23 cellular contexts compared by ENCODE assay signal in genomic region chr6:169071394-169071793, GRCh38.
DNase-seq lines count a peak whose midpoint lies in the region; ATAC-seq, FAIRE-seq and TF ChIP-seq lines count a peak whose summit lies in the region.
"Had no signal": no experiment of that assay in that cellular context is flagged by ENCODE, and none has a peak within 500 bp of the region (broad histone marks: within the 10 kb centered on the region; RNA-seq: fewer than 3 reads in every experiment).

No MANE protein-coding gene starts in this region.

- H3K36me3 ChIP-seq in brain microvascular endothelial cell (replicated peaks) (no peaks in the 10 kb centered on the region), muscle layer of duodenum (ENCODE audit: control insufficient read depth in 1 of 2, insufficient read depth in 2 of 2, low read length in 2 of 2) (no peaks in the 10 kb centered on the region), suprapubic skin (no peaks in the 10 kb centered on the region)
- H3K36me3 ChIP-seq: HAP-1 had no signal

- no peak for TF ChIP-seq POLR2A in suprapubic skin (IDR thresholded peaks at IDR 0.05)

- 85% methylated on average over 7 of the region's 7 CpGs for WGBS in suprapubic skin

- ATAC-seq in GM18870 (IDR thresholded peaks at IDR 0.05; ENCODE audit: unreplicated experiment) = no peak
- ATAC-seq in GM21381 (IDR thresholded peaks at IDR 0.05; ENCODE audit: unreplicated experiment) = no peak
- ATAC-seq: activated T-helper 17 cell treated with anti-CD3 and anti-CD28 coated beads, Interleukin-2, amount 50 U/mL, for 72 hours; stimulated activated naive B cell treated with anti-CD40 and anti-IgM and Interleukin-4, amounts not matched to agents 10 μg/mL and 1 μg/mL and 100 μg/mL, for 72 hours; T-helper 17 cell had no signal

- peak; percentile 13 for FAIRE-seq in HTR-8/SVneo (lab: Jason Lieb, UNC)

- H3K4me3 ChIP-seq in brain microvascular endothelial cell (ENCODE audit: low read depth, low read length) (no peak overlapping the region), muscle layer of duodenum (ENCODE audit: low read depth in 1 of 2, low read length in 2 of 2) (no peak overlapping the region), suprapubic skin (no peak overlapping the region)
- H3K4me3 ChIP-seq: HAP-1, lung had no signal

- no peak for TF ChIP-seq CTCF in brain microvascular endothelial cell (IDR thresholded peaks at IDR 0.05; ENCODE audit: low read depth, low read length, missing control alignments)
- no peak for TF ChIP-seq CTCF in suprapubic skin (IDR thresholded peaks at IDR 0.05)
- TF ChIP-seq CTCF in GM10266 (IDR thresholded peaks at IDR 0.05; ENCODE audit: control insufficient read depth, insufficient read depth, low read depth, missing control alignments) = no peak

- no peak for TF ChIP-seq EP300 in suprapubic skin (IDR thresholded peaks at IDR 0.05)

- H3K9me3 ChIP-seq in muscle layer of duodenum (ENCODE audit: control insufficient read depth in 1 of 2, low read length in 2 of 2) = no peaks in the 10 kb centered on the region
- no peaks in the 10 kb centered on the region for H3K9me3 ChIP-seq in suprapubic skin
- H3K9me3 ChIP-seq: HAP-1 had no signal

- H3K4me1 ChIP-seq in muscle layer of duodenum (ENCODE audit: control insufficient read depth in 1 of 2, insufficient read depth in 2 of 2, low read length in 2 of 2) = peaks cover 0 to 3% of the 10 kb centered on the region in 2 donors
- H3K4me1 ChIP-seq in suprapubic skin = peaks cover 3% of the 10 kb centered on the region
- H3K4me1 ChIP-seq: HAP-1 had no signal

- no peak for DNase-seq in HTR-8/SVneo (ENCODE audit: insufficient read length, low spot score)
- DNase-seq in brain microvascular endothelial cell = no peak
- no peak for DNase-seq in suprapubic skin (ENCODE audit: low spot score in 2 of 2)
- no peak for DNase-seq in GM10266 (ENCODE audit: extremely low spot score)
- no peak for DNase-seq in C1 segment of cervical spinal cord (lab: John Stamatoyannopoulos, UW)
- DNase-seq: caudate nucleus; effector CD8-positive, alpha-beta T cell; head of caudate nucleus; immature natural killer cell; Kasumi-1; NCI-H1092 treated with DMSO at 0.1 percent for 48 hours; NCI-H2081 treated with DMSO at 0.1 percent for 48 hours; NCI-H510A treated with DMSO at 0.1 percent for 48 hours; SHP77 treated with DMSO at 0.1 percent for 48 hours; stimulated activated naive B cell treated with anti-CD40 and anti-IgM and Interleukin-4, amounts not matched to agents 10 μg/mL and 1 μg/mL and 100 μg/mL, for 72 hours; T-helper 17 cell had no signal

- peak overlapping the region; percentile 94 for H3K27ac ChIP-seq in brain microvascular endothelial cell
- peak overlapping the region; percentile 42 for H3K27ac ChIP-seq in muscle layer of duodenum (ENCODE audit: low read length)
- peak overlapping the region; percentile 61 for H3K27ac ChIP-seq in suprapubic skin
- H3K27ac ChIP-seq: VCaP had no signal

- H3K27me3 ChIP-seq in brain microvascular endothelial cell (replicated peaks) (no peaks in the 10 kb centered on the region), muscle layer of duodenum (ENCODE audit: low read depth, low read length) (no peaks in the 10 kb centered on the region), suprapubic skin (no peaks in the 10 kb centered on the region)

- in situ Hi-C loops in brain microvascular endothelial cell (cut with HindIII; ENCODE audit: low pct_ligation_motif_present, low sequenced_read_pairs) = no loop called here

Comparison
In these comparisons a context has a peak if more than half of its experiments do, and no peak if none do; other contexts are left out.
1. H3K27ac ChIP-seq: peak in every context shown above with its lines; median percentile 94 in brain microvascular endothelial cell; 61 in suprapubic skin; 42 in muscle layer of duodenum.